Comparison of ENCODE assay signal across 1 cellular context in the genomic region with DNA sequence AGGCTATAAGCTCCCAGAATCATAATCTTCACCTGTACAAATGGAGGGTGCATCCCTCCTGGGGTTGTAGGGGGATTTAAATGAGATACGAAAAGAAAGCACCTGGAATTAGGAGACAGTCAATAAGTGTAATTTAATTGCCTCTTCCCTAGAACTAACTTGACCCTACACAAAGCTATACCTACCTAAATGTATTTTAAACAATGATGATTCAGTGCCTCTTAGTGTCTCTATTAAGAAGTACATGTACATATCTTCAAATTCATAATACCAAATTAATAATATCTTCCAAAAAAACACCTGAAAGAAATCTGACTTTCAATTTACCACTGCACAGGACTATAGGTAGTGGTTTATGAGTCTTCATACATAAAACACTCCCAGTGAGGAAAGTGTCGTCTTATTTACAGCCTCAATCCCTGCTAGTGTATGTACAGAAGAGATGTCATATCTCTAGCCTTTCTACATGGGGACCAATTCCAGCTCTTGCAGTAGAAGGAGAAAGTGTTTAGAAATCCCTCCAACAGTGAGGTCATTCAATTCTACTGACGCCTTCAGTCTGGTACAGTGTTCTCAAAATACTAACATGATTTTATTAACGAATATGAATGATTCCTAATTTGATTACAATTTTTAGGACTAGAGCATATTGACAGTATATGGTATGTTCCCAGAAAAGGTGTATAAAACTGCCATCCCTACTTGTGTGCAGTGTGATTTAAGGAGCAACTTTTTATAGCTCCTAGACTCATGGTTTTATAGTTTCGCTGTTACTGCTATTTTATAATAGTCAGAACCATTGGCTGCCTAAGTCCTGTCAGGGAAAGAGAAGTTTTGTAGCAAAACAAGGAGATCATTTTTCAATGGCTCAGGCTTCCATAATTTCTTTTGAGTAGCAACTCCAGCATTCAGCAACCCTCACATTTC.
TF ChIP-seq lines count a peak whose summit lies in the region.

No MANE protein-coding gene starts in this region.

TF ChIP-seq in K562, 482 proteins besides CTCF, POLR2A, EP300 and RAD21 (continued from another document):
- no peak for TF ChIP-seq SAFB (IDR thresholded peaks at IDR 0.05; ENCODE audit: borderline replicate concordance, low read depth, low read length)
- no peak for TF ChIP-seq SRSF7 (optimal IDR thresholded peaks at IDR 0.05; ENCODE audit: low read depth, low read length)
- TF ChIP-seq FOS (IDR thresholded peaks at IDR 0.05; ENCODE audit: extremely low read depth, insufficient read length): no peak
- TF ChIP-seq, protein P1, sequence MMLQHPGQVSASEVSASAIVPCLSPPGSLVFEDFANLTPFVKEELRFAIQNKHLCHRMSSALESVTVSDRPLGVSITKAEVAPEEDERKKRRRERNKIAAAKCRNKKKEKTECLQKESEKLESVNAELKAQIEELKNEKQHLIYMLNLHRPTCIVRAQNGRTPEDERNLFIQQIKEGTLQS (IDR thresholded peaks at IDR 0.05): no peak
- TF ChIP-seq, protein P1 (CRISPR knock-in tag; conservative IDR thresholded peaks at IDR 0.05): no peak
- no peak for TF ChIP-seq RBBP5 (IDR thresholded peaks at IDR 0.05; ENCODE audit: borderline replicate concordance, insufficient read depth, low read length, poor library complexity, severe bottlenecking)
- TF ChIP-seq CHD1 (IDR thresholded peaks at IDR 0.05; ENCODE audit: low read length): no peak
- TF ChIP-seq KAT2B (IDR thresholded peaks at IDR 0.05; ENCODE audit: low read depth, low read length): no peak
- TF ChIP-seq, protein P2, sequence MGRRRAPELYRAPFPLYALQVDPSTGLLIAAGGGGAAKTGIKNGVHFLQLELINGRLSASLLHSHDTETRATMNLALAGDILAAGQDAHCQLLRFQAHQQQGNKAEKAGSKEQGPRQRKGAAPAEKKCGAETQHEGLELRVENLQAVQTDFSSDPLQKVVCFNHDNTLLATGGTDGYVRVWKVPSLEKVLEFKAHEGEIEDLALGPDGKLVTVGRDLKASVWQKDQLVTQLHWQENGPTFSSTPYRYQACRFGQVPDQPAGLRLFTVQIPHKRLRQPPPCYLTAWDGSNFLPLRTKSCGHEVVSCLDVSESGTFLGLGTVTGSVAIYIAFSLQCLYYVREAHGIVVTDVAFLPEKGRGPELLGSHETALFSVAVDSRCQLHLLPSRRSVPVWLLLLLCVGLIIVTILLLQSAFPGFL (CRISPR knock-in tag; IDR thresholded peaks at IDR 0.05): no peak
- TF ChIP-seq ZNF282 (CRISPR knock-in tag; IDR thresholded peaks at IDR 0.05): no peak
- TF ChIP-seq ZFP30 (CRISPR knock-in tag; IDR thresholded peaks at IDR 0.05; ENCODE audit: borderline replicate concordance): no peak
- TF ChIP-seq PCBP2 (IDR thresholded peaks at IDR 0.05; ENCODE audit: low read depth, low read length, poor library complexity, severe bottlenecking): no peak
- TF ChIP-seq, protein P3, sequence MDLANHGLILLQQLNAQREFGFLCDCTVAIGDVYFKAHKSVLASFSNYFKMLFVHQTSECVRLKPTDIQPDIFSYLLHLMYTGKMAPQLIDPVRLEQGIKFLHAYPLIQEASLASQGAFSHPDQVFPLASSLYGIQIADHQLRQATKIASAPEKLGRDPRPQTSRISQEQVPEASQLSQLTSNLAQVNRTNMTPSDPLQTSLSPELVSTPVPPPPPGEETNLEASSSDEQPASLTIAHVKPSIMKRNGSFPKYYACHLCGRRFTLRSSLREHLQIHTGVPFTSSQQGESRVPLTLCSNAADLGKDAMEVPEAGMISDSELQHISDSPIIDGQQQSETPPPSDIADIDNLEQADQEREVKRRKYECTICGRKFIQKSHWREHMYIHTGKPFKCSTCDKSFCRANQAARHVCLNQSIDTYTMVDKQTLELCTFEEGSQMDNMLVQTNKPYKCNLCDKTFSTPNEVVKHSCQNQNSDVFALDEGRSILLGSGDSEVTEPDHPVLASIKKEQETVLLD (IDR thresholded peaks at IDR 0.05): no peak
- TF ChIP-seq CBX5 (IDR thresholded peaks at IDR 0.05; ENCODE audit: borderline replicate concordance, low read depth): no peak
- no peak for TF ChIP-seq JUNB (CRISPR knock-in tag; conservative IDR thresholded peaks at IDR 0.05)
- TF ChIP-seq CREM (IDR thresholded peaks at IDR 0.05; ENCODE audit: low read depth): no peak
- TF ChIP-seq JUND (IDR thresholded peaks at IDR 0.05; ENCODE audit: borderline replicate concordance, low read depth, low read length): no peak
- no peak for TF ChIP-seq JUND (tag; IDR thresholded peaks at IDR 0.05; ENCODE audit: borderline replicate concordance, low read depth, low read length)
- TF ChIP-seq, protein P4, sequence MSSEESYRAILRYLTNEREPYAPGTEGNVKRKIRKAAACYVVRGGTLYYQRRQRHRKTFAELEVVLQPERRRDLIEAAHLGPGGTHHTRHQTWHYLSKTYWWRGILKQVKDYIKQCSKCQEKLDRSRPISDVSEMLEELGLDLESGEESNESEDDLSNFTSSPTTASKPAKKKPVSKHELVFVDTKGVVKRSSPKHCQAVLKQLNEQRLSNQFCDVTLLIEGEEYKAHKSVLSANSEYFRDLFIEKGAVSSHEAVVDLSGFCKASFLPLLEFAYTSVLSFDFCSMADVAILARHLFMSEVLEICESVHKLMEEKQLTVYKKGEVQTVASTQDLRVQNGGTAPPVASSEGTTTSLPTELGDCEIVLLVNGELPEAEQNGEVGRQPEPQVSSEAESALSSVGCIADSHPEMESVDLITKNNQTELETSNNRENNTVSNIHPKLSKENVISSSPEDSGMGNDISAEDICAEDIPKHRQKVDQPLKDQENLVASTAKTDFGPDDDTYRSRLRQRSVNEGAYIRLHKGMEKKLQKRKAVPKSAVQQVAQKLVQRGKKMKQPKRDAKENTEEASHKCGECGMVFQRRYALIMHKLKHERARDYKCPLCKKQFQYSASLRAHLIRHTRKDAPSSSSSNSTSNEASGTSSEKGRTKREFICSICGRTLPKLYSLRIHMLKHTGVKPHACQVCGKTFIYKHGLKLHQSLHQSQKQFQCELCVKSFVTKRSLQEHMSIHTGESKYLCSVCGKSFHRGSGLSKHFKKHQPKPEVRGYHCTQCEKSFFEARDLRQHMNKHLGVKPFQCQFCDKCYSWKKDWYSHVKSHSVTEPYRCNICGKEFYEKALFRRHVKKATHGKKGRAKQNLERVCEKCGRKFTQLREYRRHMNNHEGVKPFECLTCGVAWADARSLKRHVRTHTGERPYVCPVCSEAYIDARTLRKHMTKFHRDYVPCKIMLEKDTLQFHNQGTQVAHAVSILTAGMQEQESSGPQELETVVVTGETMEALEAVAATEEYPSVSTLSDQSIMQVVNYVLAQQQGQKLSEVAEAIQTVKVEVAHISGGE (CRISPR knock-in tag; IDR thresholded peaks at IDR 0.05): no peak
- TF ChIP-seq, protein P5, sequence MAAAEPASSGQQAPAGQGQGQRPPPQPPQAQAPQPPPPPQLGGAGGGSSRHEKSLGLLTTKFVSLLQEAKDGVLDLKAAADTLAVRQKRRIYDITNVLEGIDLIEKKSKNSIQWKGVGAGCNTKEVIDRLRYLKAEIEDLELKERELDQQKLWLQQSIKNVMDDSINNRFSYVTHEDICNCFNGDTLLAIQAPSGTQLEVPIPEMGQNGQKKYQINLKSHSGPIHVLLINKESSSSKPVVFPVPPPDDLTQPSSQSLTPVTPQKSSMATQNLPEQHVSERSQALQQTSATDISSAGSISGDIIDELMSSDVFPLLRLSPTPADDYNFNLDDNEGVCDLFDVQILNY (CRISPR knock-in tag; IDR thresholded peaks at IDR 0.05): no peak
- TF ChIP-seq, protein P6, sequence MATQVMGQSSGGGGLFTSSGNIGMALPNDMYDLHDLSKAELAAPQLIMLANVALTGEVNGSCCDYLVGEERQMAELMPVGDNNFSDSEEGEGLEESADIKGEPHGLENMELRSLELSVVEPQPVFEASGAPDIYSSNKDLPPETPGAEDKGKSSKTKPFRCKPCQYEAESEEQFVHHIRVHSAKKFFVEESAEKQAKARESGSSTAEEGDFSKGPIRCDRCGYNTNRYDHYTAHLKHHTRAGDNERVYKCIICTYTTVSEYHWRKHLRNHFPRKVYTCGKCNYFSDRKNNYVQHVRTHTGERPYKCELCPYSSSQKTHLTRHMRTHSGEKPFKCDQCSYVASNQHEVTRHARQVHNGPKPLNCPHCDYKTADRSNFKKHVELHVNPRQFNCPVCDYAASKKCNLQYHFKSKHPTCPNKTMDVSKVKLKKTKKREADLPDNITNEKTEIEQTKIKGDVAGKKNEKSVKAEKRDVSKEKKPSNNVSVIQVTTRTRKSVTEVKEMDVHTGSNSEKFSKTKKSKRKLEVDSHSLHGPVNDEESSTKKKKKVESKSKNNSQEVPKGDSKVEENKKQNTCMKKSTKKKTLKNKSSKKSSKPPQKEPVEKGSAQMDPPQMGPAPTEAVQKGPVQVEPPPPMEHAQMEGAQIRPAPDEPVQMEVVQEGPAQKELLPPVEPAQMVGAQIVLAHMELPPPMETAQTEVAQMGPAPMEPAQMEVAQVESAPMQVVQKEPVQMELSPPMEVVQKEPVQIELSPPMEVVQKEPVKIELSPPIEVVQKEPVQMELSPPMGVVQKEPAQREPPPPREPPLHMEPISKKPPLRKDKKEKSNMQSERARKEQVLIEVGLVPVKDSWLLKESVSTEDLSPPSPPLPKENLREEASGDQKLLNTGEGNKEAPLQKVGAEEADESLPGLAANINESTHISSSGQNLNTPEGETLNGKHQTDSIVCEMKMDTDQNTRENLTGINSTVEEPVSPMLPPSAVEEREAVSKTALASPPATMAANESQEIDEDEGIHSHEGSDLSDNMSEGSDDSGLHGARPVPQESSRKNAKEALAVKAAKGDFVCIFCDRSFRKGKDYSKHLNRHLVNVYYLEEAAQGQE (CRISPR knock-in tag; IDR thresholded peaks at IDR 0.05; ENCODE audit: low read depth): no peak
